In the genomic region with DNA sequence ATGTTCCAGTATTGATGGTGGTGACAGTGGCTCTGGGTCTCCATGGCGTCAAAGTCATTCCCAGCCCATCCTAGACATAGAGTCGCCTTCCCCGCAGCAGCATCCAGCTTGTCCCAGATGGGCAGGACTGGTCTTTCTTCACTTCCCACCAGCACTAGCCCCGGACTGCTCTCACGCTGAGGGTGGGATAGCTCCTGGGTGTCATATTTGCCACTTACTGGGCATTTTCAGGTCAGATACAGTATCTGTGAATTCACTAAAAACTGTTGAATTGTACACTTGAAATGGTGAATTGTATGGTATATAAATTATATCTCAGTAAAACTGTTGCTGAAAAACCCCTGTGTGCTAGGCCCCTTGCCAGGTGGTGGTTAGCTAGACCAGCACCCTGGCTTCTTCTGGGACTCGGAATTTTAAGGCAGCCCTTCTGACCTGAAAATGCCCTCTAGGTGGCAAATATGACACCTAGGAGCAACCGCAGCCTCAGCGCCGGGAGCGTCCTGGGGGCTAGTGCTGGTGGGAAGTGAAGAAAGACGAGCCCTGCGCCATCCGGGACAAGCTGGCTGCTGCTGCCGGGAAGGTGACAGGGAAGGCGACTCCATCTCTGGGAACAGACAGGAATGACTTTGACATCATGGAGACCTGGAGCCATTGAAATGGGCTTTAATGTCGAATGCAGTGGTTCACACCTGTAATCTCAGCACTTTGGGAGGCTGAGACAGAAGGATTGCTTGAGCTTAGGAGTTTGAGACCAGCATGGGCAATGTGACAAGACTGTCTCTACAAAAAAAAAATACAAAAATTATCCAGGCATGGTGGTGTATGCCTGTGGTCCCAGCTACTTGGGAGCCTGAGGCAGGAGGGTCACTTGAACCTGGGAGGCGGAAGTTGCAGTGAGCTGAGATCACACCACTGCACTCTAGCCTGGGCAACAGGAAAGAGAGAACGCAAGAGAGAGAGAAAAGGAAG, we compare ENCODE assay signal across 1 cellular context.
TF ChIP-seq lines count a peak whose summit lies in the region.

No MANE protein-coding gene starts in this region.

TF ChIP-seq in GM23338, 12 proteins besides CTCF, POLR2A, EP300 and RAD21:
- TF ChIP-seq, protein P1, sequence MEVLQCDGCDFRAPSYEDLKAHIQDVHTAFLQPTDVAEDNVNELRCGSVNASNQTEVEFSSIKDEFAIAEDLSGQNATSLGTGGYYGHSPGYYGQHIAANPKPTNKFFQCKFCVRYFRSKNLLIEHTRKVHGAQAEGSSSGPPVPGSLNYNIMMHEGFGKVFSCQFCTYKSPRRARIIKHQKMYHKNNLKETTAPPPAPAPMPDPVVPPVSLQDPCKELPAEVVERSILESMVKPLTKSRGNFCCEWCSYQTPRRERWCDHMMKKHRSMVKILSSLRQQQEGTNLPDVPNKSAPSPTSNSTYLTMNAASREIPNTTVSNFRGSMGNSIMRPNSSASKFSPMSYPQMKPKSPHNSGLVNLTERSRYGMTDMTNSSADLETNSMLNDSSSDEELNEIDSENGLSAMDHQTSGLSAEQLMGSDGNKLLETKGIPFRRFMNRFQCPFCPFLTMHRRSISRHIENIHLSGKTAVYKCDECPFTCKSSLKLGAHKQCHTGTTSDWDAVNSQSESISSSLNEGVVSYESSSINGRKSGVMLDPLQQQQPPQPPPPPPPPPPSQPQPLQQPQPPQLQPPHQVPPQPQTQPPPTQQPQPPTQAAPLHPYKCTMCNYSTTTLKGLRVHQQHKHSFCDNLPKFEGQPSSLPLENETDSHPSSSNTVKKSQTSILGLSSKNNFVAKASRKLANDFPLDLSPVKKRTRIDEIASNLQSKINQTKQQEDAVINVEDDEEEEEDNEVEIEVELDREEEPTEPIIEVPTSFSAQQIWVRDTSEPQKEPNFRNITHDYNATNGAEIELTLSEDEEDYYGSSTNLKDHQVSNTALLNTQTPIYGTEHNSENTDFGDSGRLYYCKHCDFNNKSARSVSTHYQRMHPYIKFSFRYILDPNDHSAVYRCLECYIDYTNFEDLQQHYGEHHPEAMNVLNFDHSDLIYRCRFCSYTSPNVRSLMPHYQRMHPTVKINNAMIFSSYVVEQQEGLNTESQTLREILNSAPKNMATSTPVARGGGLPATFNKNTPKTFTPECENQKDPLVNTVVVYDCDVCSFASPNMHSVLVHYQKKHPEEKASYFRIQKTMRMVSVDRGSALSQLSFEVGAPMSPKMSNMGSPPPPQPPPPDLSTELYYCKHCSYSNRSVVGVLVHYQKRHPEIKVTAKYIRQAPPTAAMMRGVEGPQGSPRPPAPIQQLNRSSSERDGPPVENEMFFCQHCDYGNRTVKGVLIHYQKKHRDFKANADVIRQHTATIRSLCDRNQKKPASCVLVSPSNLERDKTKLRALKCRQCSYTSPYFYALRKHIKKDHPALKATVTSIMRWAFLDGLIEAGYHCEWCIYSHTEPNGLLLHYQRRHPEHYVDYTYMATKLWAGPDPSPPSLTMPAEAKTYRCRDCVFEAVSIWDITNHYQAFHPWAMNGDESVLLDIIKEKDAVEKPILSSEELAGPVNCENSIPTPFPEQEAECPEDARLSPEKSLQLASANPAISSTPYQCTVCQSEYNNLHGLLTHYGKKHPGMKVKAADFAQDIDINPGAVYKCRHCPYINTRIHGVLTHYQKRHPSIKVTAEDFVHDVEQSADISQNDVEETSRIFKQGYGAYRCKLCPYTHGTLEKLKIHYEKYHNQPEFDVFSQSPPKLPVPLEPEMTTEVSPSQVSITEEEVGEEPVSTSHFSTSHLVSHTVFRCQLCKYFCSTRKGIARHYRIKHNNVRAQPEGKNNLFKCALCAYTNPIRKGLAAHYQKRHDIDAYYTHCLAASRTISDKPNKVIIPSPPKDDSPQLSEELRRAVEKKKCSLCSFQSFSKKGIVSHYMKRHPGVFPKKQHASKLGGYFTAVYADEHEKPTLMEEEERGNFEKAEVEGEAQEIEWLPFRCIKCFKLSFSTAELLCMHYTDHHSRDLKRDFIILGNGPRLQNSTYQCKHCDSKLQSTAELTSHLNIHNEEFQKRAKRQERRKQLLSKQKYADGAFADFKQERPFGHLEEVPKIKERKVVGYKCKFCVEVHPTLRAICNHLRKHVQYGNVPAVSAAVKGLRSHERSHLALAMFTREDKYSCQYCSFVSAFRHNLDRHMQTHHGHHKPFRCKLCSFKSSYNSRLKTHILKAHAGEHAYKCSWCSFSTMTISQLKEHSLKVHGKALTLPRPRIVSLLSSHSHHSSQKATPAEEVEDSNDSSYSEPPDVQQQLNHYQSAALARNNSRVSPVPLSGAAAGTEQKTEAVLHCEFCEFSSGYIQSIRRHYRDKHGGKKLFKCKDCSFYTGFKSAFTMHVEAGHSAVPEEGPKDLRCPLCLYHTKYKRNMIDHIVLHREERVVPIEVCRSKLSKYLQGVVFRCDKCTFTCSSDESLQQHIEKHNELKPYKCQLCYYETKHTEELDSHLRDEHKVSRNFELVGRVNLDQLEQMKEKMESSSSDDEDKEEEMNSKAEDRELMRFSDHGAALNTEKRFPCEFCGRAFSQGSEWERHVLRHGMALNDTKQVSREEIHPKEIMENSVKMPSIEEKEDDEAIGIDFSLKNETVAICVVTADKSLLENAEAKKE (CRISPR knock-in tag; IDR thresholded peaks at IDR 0.05) = no peak
- TF ChIP-seq JUNB (IDR thresholded peaks at IDR 0.05; ENCODE audit: unreplicated experiment) (no peak), EZH2phosphoT487 (IDR thresholded peaks at IDR 0.05; ENCODE audit: unreplicated experiment) (no peak), NANOG (IDR thresholded peaks at IDR 0.05; ENCODE audit: borderline replicate concordance) (no peak), ZNF114 (CRISPR knock-in tag; IDR thresholded peaks at IDR 0.05) (no peak), CREB1 (CRISPR knock-in tag; IDR thresholded peaks at IDR 0.05; ENCODE audit: low read depth) (no peak)
